ENCODE assay signal across 9 cellular contexts in the genomic region with DNA sequence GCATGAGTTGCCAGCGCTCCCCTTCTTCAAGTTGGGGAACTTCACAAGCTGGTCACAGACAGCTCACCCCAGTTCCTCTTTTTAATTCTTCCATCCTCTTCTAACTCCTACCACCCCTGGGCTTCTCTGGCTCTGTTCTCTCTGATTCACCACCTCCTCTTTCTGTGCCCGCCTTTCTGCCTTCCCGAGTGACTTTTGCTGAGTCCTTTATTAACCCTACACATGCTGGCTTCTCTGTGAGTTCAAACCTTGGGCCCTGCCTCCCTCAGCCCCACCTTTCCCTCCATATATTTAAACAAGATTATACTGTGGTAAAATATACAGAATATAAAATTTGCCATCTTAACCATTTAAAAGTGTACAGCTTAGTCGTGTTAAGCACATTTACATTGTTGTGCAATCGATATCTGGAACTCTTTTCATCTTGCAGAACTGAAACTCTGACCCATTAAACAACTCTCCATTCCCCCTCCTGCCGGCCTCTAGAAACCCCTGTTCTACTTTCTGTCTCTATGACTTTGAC. TPM values are rescaled to one million over a fixed set of nuclear protein-coding genes. Genes with fewer than 3 reads are reported as not detected.
DNase-seq lines count a peak whose midpoint lies in the region; ATAC-seq and TF ChIP-seq lines count a peak whose summit lies in the region.
"Had no signal": no experiment of that assay in that cellular context is flagged by ENCODE, and none has a peak within 500 bp of the region (broad histone marks: within the 10 kb centered on the region; RNA-seq: fewer than 3 reads in every experiment).

No MANE protein-coding gene starts in this region.

- TF ChIP-seq EP300 in upper lobe of left lung (IDR thresholded peaks at IDR 0.05): no peak

- H3K4me1 Mint-ChIP-seq in activated B cell treated with CpG ODN at 0.5 μM for 24 hours: peaks cover 62% of the 10 kb centered on the region
- H3K4me1 Mint-ChIP-seq in activated CD8-positive, alpha-beta T cell treated with anti-CD3 and anti-CD28 coated beads for 36 hours (ENCODE audit: low read depth): peaks cover 8% of the 10 kb centered on the region

- intact Hi-C loops in Right ventricle myocardium inferior (cut with DNase I) (no loop called here), activated B cell treated with CpG ODN at 0.5 μM for 24 hours (cut with micrococcal nuclease) (loop anchor here (1.0 kb wide), 1 partner anchor 14 kb away; no protein-coding TSS in a partner anchor)
- intact Hi-C loops in activated CD8-positive, alpha-beta T cell treated with anti-CD3 and anti-CD28 coated beads for 36 hours (cut with micrococcal nuclease): no loop called here

- POLR2A ChIA-PET in activated B cell treated with CpG ODN at 0.5 μM for 24 hours (lab: Charles Lee): interaction anchor here (1.3 kb wide), 1 partner anchor 14 kb away, joined by 6 read pairs; no protein-coding TSS in a partner anchor
- POLR2A ChIA-PET in activated CD8-positive, alpha-beta T cell treated with anti-CD3 and anti-CD28 coated beads for 36 hours (lab: Charles Lee): no interaction called here

- ATAC-seq in Right ventricle myocardium inferior: peak; percentile 24
- peak; percentile 52 for ATAC-seq in HG03108 (IDR thresholded peaks at IDR 0.05; ENCODE audit: unreplicated experiment)
- ATAC-seq in activated B cell treated with CpG ODN at 0.5 μM for 24 hours (ENCODE audit: low read depth): peak; percentile 90
- ATAC-seq in upper lobe of left lung (ENCODE audit: low FRiP score in 2 of 2): peak in 1 of 2 donors; percentile 72
- no peak for ATAC-seq in activated CD8-positive, alpha-beta T cell treated with anti-CD3 and anti-CD28 coated beads for 36 hours
- no peak for ATAC-seq in HG03097 (IDR thresholded peaks at IDR 0.05; ENCODE audit: low FRiP score, unreplicated experiment)
- ATAC-seq: A549 had no signal

- CTCF ChIA-PET in activated B cell treated with CpG ODN at 0.5 μM for 24 hours (lab: Charles Lee): interaction anchor here (1.3 to 3.6 kb wide), 2 partner anchors 14 to 44 kb away, joined by 4 to 14 read pairs; no protein-coding TSS in a partner anchor
- CTCF ChIA-PET in activated CD8-positive, alpha-beta T cell treated with anti-CD3 and anti-CD28 coated beads for 36 hours (lab: Charles Lee): interaction anchor here (1.5 kb wide), 1 partner anchor 44 kb away, joined by 3 read pairs; no protein-coding TSS in a partner anchor

- H3K36me3 Mint-ChIP-seq in activated B cell treated with CpG ODN at 0.5 μM for 24 hours (ENCODE audit: low read depth): peaks cover 2% of the 10 kb centered on the region
- H3K36me3 Mint-ChIP-seq in activated CD8-positive, alpha-beta T cell treated with anti-CD3 and anti-CD28 coated beads for 36 hours (ENCODE audit: low read depth): no peaks in the 10 kb centered on the region

- H3K4me3 ChIP-seq in right atrium auricular region: no peak overlapping the region
- no peak overlapping the region for H3K4me3 ChIP-seq in upper lobe of left lung
- H3K4me3 ChIP-seq: A549 had no signal

- no peak for TF ChIP-seq CTCF in right atrium auricular region (IDR thresholded peaks at IDR 0.05)
- TF ChIP-seq CTCF in activated B cell treated with CpG ODN at 0.5 μM for 24 hours (IDR thresholded peaks at IDR 0.05): no peak
- no peak for TF ChIP-seq CTCF in upper lobe of left lung (IDR thresholded peaks at IDR 0.05)
- no peak for TF ChIP-seq CTCF in activated CD8-positive, alpha-beta T cell treated with anti-CD3 and anti-CD28 coated beads for 36 hours (IDR thresholded peaks at IDR 0.05)

- H3K36me3 ChIP-seq in right atrium auricular region: no peaks in the 10 kb centered on the region
- peaks cover 0 to 9% (median 5%) of the 10 kb centered on the region in 4 donors for H3K36me3 ChIP-seq in upper lobe of left lung

- H3K4me3 Mint-ChIP-seq in activated B cell treated with CpG ODN at 0.5 μM for 24 hours: peak overlapping the region; percentile 47
- no peak overlapping the region for H3K4me3 Mint-ChIP-seq in activated CD8-positive, alpha-beta T cell treated with anti-CD3 and anti-CD28 coated beads for 36 hours

- 36 to 45% methylated on average over 6 of the region's 6 CpGs for WGBS in upper lobe of left lung, 2 donors

- H3K4me1 ChIP-seq in right atrium auricular region: peaks cover 0 to 14% of the 10 kb centered on the region in 2 donors
- H3K4me1 ChIP-seq in upper lobe of left lung: peaks cover 35 to 61% (median 53%) of the 10 kb centered on the region in 4 donors
- H3K4me1 ChIP-seq: A549 had no signal

- H3K27ac ChIP-seq in right atrium auricular region (no peak overlapping the region), upper lobe of left lung (peak overlapping the region in 3 of 4 donors; percentile 15 to 84 (median 50))
- H3K27ac ChIP-seq: A549 had no signal

- no peaks in the 10 kb centered on the region for H3K9me3 Mint-ChIP-seq in activated B cell treated with CpG ODN at 0.5 μM for 24 hours
- H3K9me3 Mint-ChIP-seq in activated CD8-positive, alpha-beta T cell treated with anti-CD3 and anti-CD28 coated beads for 36 hours: no peaks in the 10 kb centered on the region

- no peaks in the 10 kb centered on the region for H3K27me3 Mint-ChIP-seq in activated B cell treated with CpG ODN at 0.5 μM for 24 hours
- H3K27me3 Mint-ChIP-seq in activated CD8-positive, alpha-beta T cell treated with anti-CD3 and anti-CD28 coated beads for 36 hours: no peaks in the 10 kb centered on the region

- no peaks in the 10 kb centered on the region for H3K9me3 ChIP-seq in right atrium auricular region
- H3K9me3 ChIP-seq in upper lobe of left lung: no peaks in the 10 kb centered on the region
- H3K9me3 ChIP-seq: A549 had no signal

- DNase-seq in Right ventricle myocardium inferior (ENCODE audit: missing footprints) (no peak), right atrium auricular region (ENCODE audit: low spot score) (no peak), activated B cell treated with CpG ODN at 0.5 μM for 24 hours (no peak), upper lobe of left lung (peak in 1 of 2 donors; percentile 55)
- no peak for DNase-seq in activated naive CD4-positive, alpha-beta T cell (lab: John Stamatoyannopoulos, UW)
- no peak for DNase-seq in activated CD8-positive, alpha-beta T cell treated with anti-CD3 and anti-CD28 coated beads for 36 hours

- no peak for TF ChIP-seq POLR2A in upper lobe of left lung (IDR thresholded peaks at IDR 0.05)

- peak overlapping the region; percentile 77 for H3K27ac Mint-ChIP-seq in activated B cell treated with CpG ODN at 0.5 μM for 24 hours
- H3K27ac Mint-ChIP-seq in activated CD8-positive, alpha-beta T cell treated with anti-CD3 and anti-CD28 coated beads for 36 hours: no peak overlapping the region

- H3K27me3 ChIP-seq in right atrium auricular region (no peaks in the 10 kb centered on the region), upper lobe of left lung (no peaks in the 10 kb centered on the region)

RNA-seq across cellular contexts. Expression of a gene that starts 32.0 kb away (rescaled TPM):
- total RNA-seq in Right ventricle myocardium inferior (not detected), right atrium auricular region (under 1 TPM in 1 of 2 donors, not detected in 1; 0.43 TPM), activated B cell treated with CpG ODN at 0.5 μM for 24 hours (not detected in 2 replicates), upper lobe of left lung (10 to 100 TPM in 5 of 6 donors, 1 to 10 TPM in 1; 9.1 to 23.6 (median 14.8) TPM)
- not detected for total RNA-seq in activated CD8-positive, alpha-beta T cell treated with anti-CD3 and anti-CD28 coated beads for 36 hours

Comparison
In these comparisons a context has a peak if more than half of its experiments do, and no peak if none do; other contexts are left out.
1. ATAC-seq: peak in Right ventricle myocardium inferior (single experiment), HG03108 (single experiment) and activated B cell treated with CpG ODN at 0.5 μM for 24 hours (single experiment); none in activated CD8-positive, alpha-beta T cell treated with anti-CD3 and anti-CD28 coated beads for 36 hours (single experiment) and HG03097 (single experiment).
2. H3K27ac ChIP-seq: peak in upper lobe of left lung (3 of 4); none in right atrium auricular region (0 of 2).